2 cellular contexts compared by ENCODE assay signal in genomic region chr15:99613887-99614642, GRCh38.
TF ChIP-seq lines count a peak whose summit lies in the region.

No MANE protein-coding gene starts in this region.

TF ChIP-seq in HEK293, 187 proteins besides CTCF, POLR2A, EP300 and RAD21:
- peak; percentile 74; the same call in 1 of the 2 replicates for TF ChIP-seq ZNF449 (tag by site-specific recombination; IDR thresholded peaks at IDR 0.05)
- TF ChIP-seq, protein P1, sequence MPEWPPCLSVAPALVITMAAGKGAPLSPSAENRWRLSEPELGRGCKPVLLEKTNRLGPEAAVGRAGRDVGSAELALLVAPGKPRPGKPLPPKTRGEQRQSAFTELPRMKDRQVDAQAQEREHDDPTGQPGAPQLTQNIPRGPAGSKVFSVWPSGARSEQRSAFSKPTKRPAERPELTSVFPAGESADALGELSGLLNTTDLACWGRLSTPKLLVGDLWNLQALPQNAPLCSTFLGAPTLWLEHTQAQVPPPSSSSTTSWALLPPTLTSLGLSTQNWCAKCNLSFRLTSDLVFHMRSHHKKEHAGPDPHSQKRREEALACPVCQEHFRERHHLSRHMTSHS (tag by site-specific recombination; IDR thresholded peaks at IDR 0.05) = no peak
TF ChIP-seq in HEK293: peak in this region for 1.

TF ChIP-seq in K562, 482 proteins besides CTCF, POLR2A, EP300 and RAD21 (continued from another document):
- no peak for TF ChIP-seq NR0B1 (IDR thresholded peaks at IDR 0.05; ENCODE audit: partially characterized antibody)
- TF ChIP-seq, protein P2, sequence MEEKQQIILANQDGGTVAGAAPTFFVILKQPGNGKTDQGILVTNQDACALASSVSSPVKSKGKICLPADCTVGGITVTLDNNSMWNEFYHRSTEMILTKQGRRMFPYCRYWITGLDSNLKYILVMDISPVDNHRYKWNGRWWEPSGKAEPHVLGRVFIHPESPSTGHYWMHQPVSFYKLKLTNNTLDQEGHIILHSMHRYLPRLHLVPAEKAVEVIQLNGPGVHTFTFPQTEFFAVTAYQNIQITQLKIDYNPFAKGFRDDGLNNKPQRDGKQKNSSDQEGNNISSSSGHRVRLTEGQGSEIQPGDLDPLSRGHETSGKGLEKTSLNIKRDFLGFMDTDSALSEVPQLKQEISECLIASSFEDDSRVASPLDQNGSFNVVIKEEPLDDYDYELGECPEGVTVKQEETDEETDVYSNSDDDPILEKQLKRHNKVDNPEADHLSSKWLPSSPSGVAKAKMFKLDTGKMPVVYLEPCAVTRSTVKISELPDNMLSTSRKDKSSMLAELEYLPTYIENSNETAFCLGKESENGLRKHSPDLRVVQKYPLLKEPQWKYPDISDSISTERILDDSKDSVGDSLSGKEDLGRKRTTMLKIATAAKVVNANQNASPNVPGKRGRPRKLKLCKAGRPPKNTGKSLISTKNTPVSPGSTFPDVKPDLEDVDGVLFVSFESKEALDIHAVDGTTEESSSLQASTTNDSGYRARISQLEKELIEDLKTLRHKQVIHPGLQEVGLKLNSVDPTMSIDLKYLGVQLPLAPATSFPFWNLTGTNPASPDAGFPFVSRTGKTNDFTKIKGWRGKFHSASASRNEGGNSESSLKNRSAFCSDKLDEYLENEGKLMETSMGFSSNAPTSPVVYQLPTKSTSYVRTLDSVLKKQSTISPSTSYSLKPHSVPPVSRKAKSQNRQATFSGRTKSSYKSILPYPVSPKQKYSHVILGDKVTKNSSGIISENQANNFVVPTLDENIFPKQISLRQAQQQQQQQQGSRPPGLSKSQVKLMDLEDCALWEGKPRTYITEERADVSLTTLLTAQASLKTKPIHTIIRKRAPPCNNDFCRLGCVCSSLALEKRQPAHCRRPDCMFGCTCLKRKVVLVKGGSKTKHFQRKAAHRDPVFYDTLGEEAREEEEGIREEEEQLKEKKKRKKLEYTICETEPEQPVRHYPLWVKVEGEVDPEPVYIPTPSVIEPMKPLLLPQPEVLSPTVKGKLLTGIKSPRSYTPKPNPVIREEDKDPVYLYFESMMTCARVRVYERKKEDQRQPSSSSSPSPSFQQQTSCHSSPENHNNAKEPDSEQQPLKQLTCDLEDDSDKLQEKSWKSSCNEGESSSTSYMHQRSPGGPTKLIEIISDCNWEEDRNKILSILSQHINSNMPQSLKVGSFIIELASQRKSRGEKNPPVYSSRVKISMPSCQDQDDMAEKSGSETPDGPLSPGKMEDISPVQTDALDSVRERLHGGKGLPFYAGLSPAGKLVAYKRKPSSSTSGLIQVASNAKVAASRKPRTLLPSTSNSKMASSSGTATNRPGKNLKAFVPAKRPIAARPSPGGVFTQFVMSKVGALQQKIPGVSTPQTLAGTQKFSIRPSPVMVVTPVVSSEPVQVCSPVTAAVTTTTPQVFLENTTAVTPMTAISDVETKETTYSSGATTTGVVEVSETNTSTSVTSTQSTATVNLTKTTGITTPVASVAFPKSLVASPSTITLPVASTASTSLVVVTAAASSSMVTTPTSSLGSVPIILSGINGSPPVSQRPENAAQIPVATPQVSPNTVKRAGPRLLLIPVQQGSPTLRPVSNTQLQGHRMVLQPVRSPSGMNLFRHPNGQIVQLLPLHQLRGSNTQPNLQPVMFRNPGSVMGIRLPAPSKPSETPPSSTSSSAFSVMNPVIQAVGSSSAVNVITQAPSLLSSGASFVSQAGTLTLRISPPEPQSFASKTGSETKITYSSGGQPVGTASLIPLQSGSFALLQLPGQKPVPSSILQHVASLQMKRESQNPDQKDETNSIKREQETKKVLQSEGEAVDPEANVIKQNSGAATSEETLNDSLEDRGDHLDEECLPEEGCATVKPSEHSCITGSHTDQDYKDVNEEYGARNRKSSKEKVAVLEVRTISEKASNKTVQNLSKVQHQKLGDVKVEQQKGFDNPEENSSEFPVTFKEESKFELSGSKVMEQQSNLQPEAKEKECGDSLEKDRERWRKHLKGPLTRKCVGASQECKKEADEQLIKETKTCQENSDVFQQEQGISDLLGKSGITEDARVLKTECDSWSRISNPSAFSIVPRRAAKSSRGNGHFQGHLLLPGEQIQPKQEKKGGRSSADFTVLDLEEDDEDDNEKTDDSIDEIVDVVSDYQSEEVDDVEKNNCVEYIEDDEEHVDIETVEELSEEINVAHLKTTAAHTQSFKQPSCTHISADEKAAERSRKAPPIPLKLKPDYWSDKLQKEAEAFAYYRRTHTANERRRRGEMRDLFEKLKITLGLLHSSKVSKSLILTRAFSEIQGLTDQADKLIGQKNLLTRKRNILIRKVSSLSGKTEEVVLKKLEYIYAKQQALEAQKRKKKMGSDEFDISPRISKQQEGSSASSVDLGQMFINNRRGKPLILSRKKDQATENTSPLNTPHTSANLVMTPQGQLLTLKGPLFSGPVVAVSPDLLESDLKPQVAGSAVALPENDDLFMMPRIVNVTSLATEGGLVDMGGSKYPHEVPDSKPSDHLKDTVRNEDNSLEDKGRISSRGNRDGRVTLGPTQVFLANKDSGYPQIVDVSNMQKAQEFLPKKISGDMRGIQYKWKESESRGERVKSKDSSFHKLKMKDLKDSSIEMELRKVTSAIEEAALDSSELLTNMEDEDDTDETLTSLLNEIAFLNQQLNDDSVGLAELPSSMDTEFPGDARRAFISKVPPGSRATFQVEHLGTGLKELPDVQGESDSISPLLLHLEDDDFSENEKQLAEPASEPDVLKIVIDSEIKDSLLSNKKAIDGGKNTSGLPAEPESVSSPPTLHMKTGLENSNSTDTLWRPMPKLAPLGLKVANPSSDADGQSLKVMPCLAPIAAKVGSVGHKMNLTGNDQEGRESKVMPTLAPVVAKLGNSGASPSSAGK (IDR thresholded peaks at IDR 0.05) = no peak
